In genomic region chr1:8084913-8085312, GRCh38 we compare ENCODE assay signal across 37 cellular contexts.
"Had no signal": no experiment of that assay in that cellular context is flagged by ENCODE, and none has a peak within 500 bp of the region (broad histone marks: within the 10 kb centered on the region; RNA-seq: fewer than 3 reads in every experiment).

No MANE protein-coding gene starts in this region.

- H3K9me3 Mint-ChIP-seq: activated CD4-positive, alpha-beta memory T cell treated with anti-CD3 and anti-CD28 coated beads, Interleukin-2, amount 10 ng/mL, durations not matched to agents 7 days and 5 days; activated naive CD4-positive, alpha-beta T cell treated with anti-CD3 and anti-CD28 coated beads, Interleukin-2, amount 10 ng/mL, durations not matched to agents 7 days and 5 days; activated naive CD8-positive, alpha-beta T cell treated with anti-CD3 and anti-CD28 coated beads, Interleukin-2, amount 50 U/mL, for 24 hours had no signal

- H3K36me3 Mint-ChIP-seq: activated CD8-positive, alpha-beta memory T cell treated with anti-CD3 and anti-CD28 coated beads, Interleukin-2, amount 10 ng/mL, durations not matched to agents 7 days and 5 days; activated naive CD4-positive, alpha-beta T cell treated with anti-CD3 and anti-CD28 coated beads, Interleukin-2, amount 10 ng/mL, durations not matched to agents 7 days and 5 days; activated naive CD8-positive, alpha-beta T cell had no signal

- H3K27me3 Mint-ChIP-seq: activated naive CD8-positive, alpha-beta T cell had no signal

- ATAC-seq: activated CD8-positive, alpha-beta memory T cell treated with anti-CD3 and anti-CD28 coated beads, Interleukin-2, amount 10 ng/mL, durations not matched to agents 7 days and 5 days; activated naive CD8-positive, alpha-beta T cell treated with anti-CD3 and anti-CD28 coated beads, Interleukin-2, amount 50 U/mL, for 24 hours had no signal

- H3K4me1 Mint-ChIP-seq: activated naive CD4-positive, alpha-beta T cell treated with anti-CD3 and anti-CD28 coated beads, Interleukin-2, amount 10 ng/mL, durations not matched to agents 7 days and 5 days had no signal

- H3K27me3 ChIP-seq: brain microvascular endothelial cell had no signal

- H3K4me3 Mint-ChIP-seq: activated CD4-positive, alpha-beta memory T cell treated with anti-CD3 and anti-CD28 coated beads, Interleukin-2, amount 10 ng/mL, durations not matched to agents 7 days and 5 days; activated CD8-positive, alpha-beta memory T cell treated with anti-CD3 and anti-CD28 coated beads, Interleukin-2, amount 10 ng/mL, durations not matched to agents 7 days and 5 days; activated naive CD4-positive, alpha-beta T cell treated with anti-CD3 and anti-CD28 coated beads, Interleukin-2, amount 10 ng/mL, durations not matched to agents 7 days and 5 days; activated naive CD8-positive, alpha-beta T cell; activated naive CD8-positive, alpha-beta T cell treated with anti-CD3 and anti-CD28 coated beads, Interleukin-2, amount 50 U/mL, for 24 hours had no signal

- H3K36me3 ChIP-seq: brain microvascular endothelial cell, WERI-Rb-1 had no signal

- H3K27ac ChIP-seq: RWPE1, WERI-Rb-1 had no signal

- DNase-seq: activated CD4-positive, alpha-beta memory T cell treated with anti-CD3 and anti-CD28 coated beads, Interleukin-2, amount 10 ng/mL, durations not matched to agents 7 days and 5 days; activated CD4-positive, alpha-beta T cell treated with anti-CD3 and anti-CD28 coated beads for 1 hour; activated CD4-positive, alpha-beta T cell treated with anti-CD3 and anti-CD28 coated beads for 48 hours; activated CD4-positive, CD25-positive, alpha-beta regulatory T cell; activated CD8-positive, alpha-beta memory T cell treated with anti-CD3 and anti-CD28 coated beads for 24 hours; activated CD8-positive, alpha-beta memory T cell treated with anti-CD3 and anti-CD28 coated beads, Interleukin-2, amount 10 ng/mL, durations not matched to agents 7 days and 5 days; activated CD8-positive, alpha-beta memory T cell treated with anti-CD3 and anti-CD28 coated beads, Interleukin-2, amount 50 U/mL, for 48 hours; activated effector memory CD4-positive, alpha-beta T cell treated with Interleukin-2 at 50 U/mL for 16 hours; activated naive CD4-positive, alpha-beta T cell treated with anti-CD3 and anti-CD28 coated beads, Interleukin-2, amount 10 ng/mL, durations not matched to agents 7 days and 5 days; activated naive CD8-positive, alpha-beta T cell treated with anti-CD3 and anti-CD28 coated beads, Interleukin-2, amount 50 U/mL, for 24 hours; activated T-cell treated with anti-CD3 and anti-CD28 coated beads, Interleukin-2, amount 50 U/mL, for 48 hours; anterior cingulate cortex; brain microvascular endothelial cell; central memory CD4-positive, alpha-beta T cell; Kasumi-1; KG1; MM.1S; NCI-H1092 treated with DMSO at 0.1 percent for 48 hours; NCI-H1417; NCI-H146; NCI-H187; NCI-H2029 treated with DMSO at 0.1 percent for 48 hours; NCI-H2107; NCI-H2171; NCI-H2227 treated with DMSO at 0.1 percent for 48 hours; NCI-H446; NCI-H524; NCI-H69; NCI-H82; Right ventricle myocardium superior; SW 1271; T-helper 1 cell; T-helper 2 cell; T-helper 9 cell; WERI-Rb-1 had no signal

- H3K27ac Mint-ChIP-seq: activated CD4-positive, alpha-beta memory T cell treated with anti-CD3 and anti-CD28 coated beads, Interleukin-2, amount 10 ng/mL, durations not matched to agents 7 days and 5 days; activated CD8-positive, alpha-beta memory T cell treated with anti-CD3 and anti-CD28 coated beads, Interleukin-2, amount 10 ng/mL, durations not matched to agents 7 days and 5 days; activated naive CD4-positive, alpha-beta T cell treated with anti-CD3 and anti-CD28 coated beads, Interleukin-2, amount 10 ng/mL, durations not matched to agents 7 days and 5 days; activated naive CD8-positive, alpha-beta T cell; activated naive CD8-positive, alpha-beta T cell treated with anti-CD3 and anti-CD28 coated beads, Interleukin-2, amount 50 U/mL, for 24 hours had no signal
